Comparison of ENCODE assay signal across 18 cellular contexts in genomic region chr19:16559896-16560295, GRCh38. TPM values are rescaled to one million over a fixed set of nuclear protein-coding genes. Genes with fewer than 3 reads are reported as not detected.
DNase-seq lines count a peak whose midpoint lies in the region; ATAC-seq and TF ChIP-seq lines count a peak whose summit lies in the region.
"Had no signal": no experiment of that assay in that cellular context is flagged by ENCODE, and none has a peak within 500 bp of the region (broad histone marks: within the 10 kb centered on the region; RNA-seq: fewer than 3 reads in every experiment).

No MANE protein-coding gene starts in this region.

- H3K27me3 ChIP-seq in heart right ventricle (no peaks in the 10 kb centered on the region), HAP-1 (ENCODE audit: low read depth) (no peaks in the 10 kb centered on the region)
- H3K27me3 ChIP-seq: BE2C had no signal

- H3K4me3 ChIP-seq in heart right ventricle (no peak overlapping the region), astrocyte of the cerebellum (ENCODE audit: low read depth, low read length) (no peak overlapping the region), HAP-1 (no peak overlapping the region)

- no peaks in the 10 kb centered on the region for H3K9me3 ChIP-seq in heart right ventricle
- no peaks in the 10 kb centered on the region for H3K9me3 ChIP-seq in HAP-1
- H3K9me3 ChIP-seq: BE2C had no signal

- H3K4me1 ChIP-seq in heart right ventricle (no peaks in the 10 kb centered on the region), HAP-1 (no peaks in the 10 kb centered on the region)
- H3K4me1 ChIP-seq: BE2C had no signal

- WGBS in heart right ventricle, 2 donors: 83 to 88% methylated on average over 6 of the region's 6 CpGs

- in situ Hi-C loops in astrocyte of the cerebellum (cut with HindIII; ENCODE audit: low sequenced_read_pairs) (no loop called here), HAP-1 (cut with MboI; ENCODE audit: low sequenced_read_pairs) (no loop called here)

- DNase-seq in Right ventricle myocardium inferior (ENCODE audit: missing footprints) (peak; percentile 25), heart right ventricle (no peak), astrocyte of the cerebellum (ENCODE audit: low read depth) (peak; percentile 71), iris pigment epithelial cell (ENCODE audit: low read depth) (peak; percentile 66), cortex of kidney (lab: John Stamatoyannopoulos, UW) (no peak), HAP-1 (ENCODE audit: low spot score in 2 of 2) (no peak), AG08395 (ENCODE audit: low spot score) (no peak)
- DNase-seq: ACHN; BE2C; CD8-positive, alpha-beta memory T cell; DMS 273 treated with DMSO at 0.1 percent for 48 hours; Kasumi-1; NCI-H187 treated with DMSO at 0.1 percent for 48 hours; NCI-H2171; NCI-H510A treated with DMSO at 0.1 percent for 48 hours; SHP77 treated with DMSO at 0.1 percent for 48 hours had no signal

- TF ChIP-seq CTCF in heart right ventricle (IDR thresholded peaks at IDR 0.05) (no peak), astrocyte of the cerebellum (IDR thresholded peaks at IDR 0.05; ENCODE audit: low read depth, low read length, missing control alignments) (no peak)

- H3K27ac ChIP-seq in heart right ventricle: no peak overlapping the region

- ATAC-seq in Right ventricle myocardium inferior (no peak), heart right ventricle (no peak), HG02938 (IDR thresholded peaks at IDR 0.05; ENCODE audit: unreplicated experiment) (no peak)
- ATAC-seq: Panc1 had no signal

- H3K36me3 ChIP-seq in heart right ventricle: peaks cover 0 to 97% (median 16%) of the 10 kb centered on the region in 9 donors
- H3K36me3 ChIP-seq in HAP-1 (replicated peaks): peaks cover 35% of the 10 kb centered on the region

- intact Hi-C loops in Right ventricle myocardium inferior (cut with DNase I) (no loop called here), heart right ventricle (cut with DNase I) (no loop called here)

RNA-seq across cellular contexts. Expression of gene SLC35E1, which starts 12.3 kb away (rescaled TPM):
- total RNA-seq in Right ventricle myocardium inferior (23.5 TPM), heart right ventricle (10 to 100 TPM; 20.8 to 29.0 (median 23.6) TPM)
- polyA plus RNA-seq in heart right ventricle: 10 to 100 TPM; 22.9 to 25.6 TPM

RNA-seq across cellular contexts. Expression of gene CHERP, which starts 17.7 kb away (rescaled TPM):
- 17.3 TPM for total RNA-seq in Right ventricle myocardium inferior
- 10 to 100 TPM; 20.0 to 26.6 (median 22.6) TPM for total RNA-seq in heart right ventricle
- polyA plus RNA-seq in heart right ventricle: 10 to 100 TPM; 11.3 to 16.4 TPM

Comparison
In these comparisons a context has a peak if more than half of its experiments do, and no peak if none do; other contexts are left out.
1. DNase-seq: peak in Right ventricle myocardium inferior (single experiment), astrocyte of the cerebellum (single experiment) and iris pigment epithelial cell (single experiment); none in heart right ventricle (0 of 2), cortex of kidney (single experiment), HAP-1 (0 of 2) and AG08395 (single experiment).